ENCODE assay signal across 27 cellular contexts in the genomic region with DNA sequence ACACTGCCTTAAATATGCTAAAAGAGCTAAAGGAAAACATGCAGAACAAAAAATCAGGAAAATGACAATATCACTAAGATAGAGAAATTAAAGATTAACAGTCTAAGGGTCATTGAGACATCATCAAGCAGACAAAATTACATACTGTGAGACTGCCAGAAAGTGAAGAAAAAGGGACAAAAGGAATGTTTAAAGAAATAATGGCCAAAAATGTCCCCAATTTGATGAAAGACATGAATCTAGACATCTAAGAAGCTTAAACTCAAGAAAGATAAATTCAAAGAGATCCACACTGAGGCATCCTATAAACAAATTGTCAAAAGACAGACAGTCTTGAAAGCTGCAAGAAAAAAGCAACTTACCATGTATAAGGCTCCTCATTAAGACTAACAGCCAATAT.
DNase-seq lines count a peak whose midpoint lies in the region; ATAC-seq, FAIRE-seq and TF ChIP-seq lines count a peak whose summit lies in the region.
"Had no signal": no experiment of that assay in that cellular context is flagged by ENCODE, and none has a peak within 500 bp of the region (broad histone marks: within the 10 kb centered on the region; RNA-seq: fewer than 3 reads in every experiment).

No MANE protein-coding gene starts in this region.

- no peak overlapping the region for H3K27ac ChIP-seq in A549
- H3K27ac ChIP-seq in HEK293 (ENCODE audit: extremely low read depth, low read depth, low read length) = no peak overlapping the region
- H3K27ac ChIP-seq in OCI-LY7 (ENCODE audit: low read depth, low read length, poor library complexity, severe bottlenecking) = no peak overlapping the region
- H3K27ac ChIP-seq: BLaER1 had no signal

- H3K27ac Mint-ChIP-seq in activated naive CD4-positive, alpha-beta T cell treated with anti-CD3 and anti-CD28 coated beads, Interleukin-2, amount 50 U/mL, for 72 hours = no peak overlapping the region
- H3K27ac Mint-ChIP-seq: CD14-positive monocyte; CD4-positive, alpha-beta memory T cell; CD4-positive, CD25-positive, alpha-beta regulatory T cell; CD8-positive, alpha-beta memory T cell had no signal

- POLR2A ChIA-PET in A549 (lab: Yijun Ruan, JAX) (no interaction called here), HEK293 (lab: Yijun Ruan, JAX) (no interaction called here), OCI-LY7 (lab: Charles Lee) (no interaction called here)

- H3K9me3 ChIP-seq in A549 (0 out of 3 replicates have a peak, but pooled peaks cover 2% of the 10 kb centered on the region), HEK293 (ENCODE audit: control insufficient read depth, insufficient read depth, low read depth, low read length) (0 out of 2 replicates have a peak, but pooled peaks cover 2% of the 10 kb centered on the region), OCI-LY7 (ENCODE audit: low read length) (no peaks in the 10 kb centered on the region)
- H3K9me3 ChIP-seq: BE2C had no signal

- TF ChIP-seq RAD21 in A549 (conservative IDR thresholded peaks at IDR 0.05 in 1 of 2, IDR thresholded peaks at IDR 0.05 in 1 of 2) = no peak

- TF ChIP-seq EP300 in A549 (IDR thresholded peaks at IDR 0.05) = no peak

- no peak for TF ChIP-seq CTCF in A549 (IDR thresholded peaks at IDR 0.05)
- no peak for TF ChIP-seq CTCF in HEK293 (tag by site-specific recombination; IDR thresholded peaks at IDR 0.05)
- TF ChIP-seq CTCF in OCI-LY7 (conservative IDR thresholded peaks at IDR 0.05; ENCODE audit: low read length) = no peak

- no peaks in the 10 kb centered on the region for H3K36me3 ChIP-seq in HEK293 (ENCODE audit: control insufficient read depth in 2 of 2, insufficient read depth in 1 of 2, low read length in 2 of 2)
- H3K36me3 ChIP-seq in OCI-LY7 (ENCODE audit: insufficient read depth, low read length) = no peaks in the 10 kb centered on the region
- H3K36me3 ChIP-seq: BE2C, BLaER1 had no signal

- no peaks in the 10 kb centered on the region for H3K36me3 Mint-ChIP-seq in activated naive CD4-positive, alpha-beta T cell treated with anti-CD3 and anti-CD28 coated beads, Interleukin-2, amount 50 U/mL, for 72 hours
- H3K36me3 Mint-ChIP-seq: CD14-positive monocyte; CD4-positive, alpha-beta memory T cell; CD4-positive, CD25-positive, alpha-beta regulatory T cell; CD8-positive, alpha-beta memory T cell had no signal

- peak; percentile 28 for FAIRE-seq in A549 (lab: Jason Lieb, UNC)
- FAIRE-seq: A204.1, GM12878, GM12892, GM18507, GM19239 had no signal

- intact Hi-C loops in OCI-LY7 (cut with micrococcal nuclease; ENCODE audit: unreplicated experiment) = no loop called here

- no peaks in the 10 kb centered on the region for H3K79me2 ChIP-seq in OCI-LY7 (ENCODE audit: insufficient read depth, low read depth, low read length)

- no peak overlapping the region for H3K4me2 ChIP-seq in A549
- H3K4me2 ChIP-seq in OCI-LY7 (ENCODE audit: low read length) = no peak overlapping the region
- H3K4me2 ChIP-seq: BLaER1 had no signal

- no peak overlapping the region for H3K4me3 ChIP-seq in A549
- no peak overlapping the region for H3K4me3 ChIP-seq in HEK293 (ENCODE audit: low read depth, low read length)
- no peak overlapping the region for H3K4me3 ChIP-seq in OCI-LY7 (ENCODE audit: low read depth, low read length, poor library complexity, severe bottlenecking)
- H3K4me3 ChIP-seq: BLaER1, GM12878 had no signal

- no peak for ATAC-seq in A549
- no peak for ATAC-seq in GM18870 (IDR thresholded peaks at IDR 0.05; ENCODE audit: unreplicated experiment)
- no peak for ATAC-seq in activated naive CD4-positive, alpha-beta T cell treated with anti-CD3 and anti-CD28 coated beads, Interleukin-2, amount 50 U/mL, for 72 hours
- ATAC-seq: GM12878 had no signal

- no peaks in the 10 kb centered on the region for H3K9me2 ChIP-seq in OCI-LY7 (ENCODE audit: insufficient read depth, low read length)

- no peaks in the 10 kb centered on the region for H4K20me1 ChIP-seq in OCI-LY7 (ENCODE audit: insufficient read depth, low read length)
- H4K20me1 ChIP-seq: BLaER1 had no signal

- H3K9me3 Mint-ChIP-seq in activated naive CD4-positive, alpha-beta T cell treated with anti-CD3 and anti-CD28 coated beads, Interleukin-2, amount 50 U/mL, for 72 hours = peaks cover 0 to 3% of the 10 kb centered on the region in 2 donors
- H3K9me3 Mint-ChIP-seq: CD8-positive, alpha-beta memory T cell had no signal

- CTCF ChIA-PET in A549 (lab: Yijun Ruan, JAX) = interaction anchor here (1.3 kb wide), 1 partner anchor 10 kb away, joined by 3 read pairs; no protein-coding TSS in a partner anchor
- CTCF ChIA-PET in HEK293 (lab: Yijun Ruan, JAX) = interaction anchor here (0.6 to 0.7 kb wide), 2 partner anchors 98 to 223 kb away, joined by 3 to 4 read pairs; no protein-coding TSS in a partner anchor
- CTCF ChIA-PET in OCI-LY7 (lab: Charles Lee; ENCODE audit: unreplicated experiment) = no interaction called here

- in situ Hi-C loops in ACHN (cut with HindIII; ENCODE audit: low pct_ligation_motif_present, low pct_unique_long_range_greater_than_20kb, low sequenced_read_pairs) = no loop called here

- BruUV-seq in OCI-LY7 (replicated peaks; lab: Mats Ljungman, UMichigan) = no TSS peak

- TF ChIP-seq POLR2A in A549 (IDR thresholded peaks at IDR 0.05; ENCODE audit: low read length) = no peak

- DNase-seq in A549 (ENCODE audit: low read depth in 1 of 2, low spot score in 1 of 2) (no peak), ACHN (peak; percentile 1), OCI-LY7 (ENCODE audit: low spot score) (no peak)
- no peak for DNase-seq in activated naive CD4-positive, alpha-beta T cell treated with anti-CD3 and anti-CD28 coated beads, Interleukin-2, amount 50 U/mL, for 72 hours (ENCODE audit: low spot score in 2 of 2)
- DNase-seq: 8988T; BE2C; C1 segment of cervical spinal cord; CD4-positive, alpha-beta memory T cell; CD4-positive, CD25-positive, alpha-beta regulatory T cell; CD8-positive, alpha-beta memory T cell; COR-L47; DMS 273 treated with DMSO at 0.1 percent for 48 hours; DMS153; DMS53; DMS79; DND-41; EL; GDM1 had no signal

- H2AFZ ChIP-seq in OCI-LY7 (ENCODE audit: low read length) = no peak overlapping the region

- H3K4me1 ChIP-seq in A549 (no peaks in the 10 kb centered on the region), HEK293 (ENCODE audit: control insufficient read depth, insufficient read depth, low read length) (no peaks in the 10 kb centered on the region), OCI-LY7 (ENCODE audit: insufficient read depth, low read length, poor library complexity, severe bottlenecking) (no peaks in the 10 kb centered on the region)
- H3K4me1 ChIP-seq: BE2C, BLaER1 had no signal

TF ChIP-seq in A549, 52 proteins besides CTCF, POLR2A, EP300 and RAD21 (continues in another document):
- TF ChIP-seq ZC3H11A (IDR thresholded peaks at IDR 0.05) (no peak), RFX5 (IDR thresholded peaks at IDR 0.05) (no peak), RNF2 (IDR thresholded peaks at IDR 0.05; ENCODE audit: borderline replicate concordance, low read depth) (no peak), ZSCAN20 (CRISPR knock-in tag; IDR thresholded peaks at IDR 0.05) (no peak)
- TF ChIP-seq, protein P1, sequence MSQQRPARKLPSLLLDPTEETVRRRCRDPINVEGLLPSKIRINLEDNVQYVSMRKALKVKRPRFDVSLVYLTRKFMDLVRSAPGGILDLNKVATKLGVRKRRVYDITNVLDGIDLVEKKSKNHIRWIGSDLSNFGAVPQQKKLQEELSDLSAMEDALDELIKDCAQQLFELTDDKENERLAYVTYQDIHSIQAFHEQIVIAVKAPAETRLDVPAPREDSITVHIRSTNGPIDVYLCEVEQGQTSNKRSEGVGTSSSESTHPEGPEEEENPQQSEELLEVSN (IDR thresholded peaks at IDR 0.05; ENCODE audit: borderline replicate concordance, low read depth) = no peak
- TF ChIP-seq, protein P2, sequence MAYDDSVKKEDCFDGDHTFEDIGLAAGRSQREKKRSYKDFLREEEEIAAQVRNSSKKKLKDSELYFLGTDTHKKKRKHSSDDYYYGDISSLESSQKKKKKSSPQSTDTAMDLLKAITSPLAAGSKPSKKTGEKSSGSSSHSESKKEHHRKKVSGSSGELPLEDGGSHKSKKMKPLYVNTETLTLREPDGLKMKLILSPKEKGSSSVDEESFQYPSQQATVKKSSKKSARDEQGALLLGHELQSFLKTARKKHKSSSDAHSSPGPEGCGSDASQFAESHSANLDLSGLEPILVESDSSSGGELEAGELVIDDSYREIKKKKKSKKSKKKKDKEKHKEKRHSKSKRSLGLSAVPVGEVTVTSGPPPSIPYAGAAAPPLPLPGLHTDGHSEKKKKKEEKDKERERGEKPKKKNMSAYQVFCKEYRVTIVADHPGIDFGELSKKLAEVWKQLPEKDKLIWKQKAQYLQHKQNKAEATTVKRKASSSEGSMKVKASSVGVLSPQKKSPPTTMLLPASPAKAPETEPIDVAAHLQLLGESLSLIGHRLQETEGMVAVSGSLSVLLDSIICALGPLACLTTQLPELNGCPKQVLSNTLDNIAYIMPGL (CRISPR knock-in tag; IDR thresholded peaks at IDR 0.05; ENCODE audit: borderline replicate concordance) = no peak

TF ChIP-seq in HEK293, 187 proteins besides CTCF, POLR2A, EP300 and RAD21:
- no peak for TF ChIP-seq ZNF473 (tag by site-specific recombination; IDR thresholded peaks at IDR 0.05)
- TF ChIP-seq ZNF558 (tag by site-specific recombination; IDR thresholded peaks at IDR 0.05) = peak; percentile 95
